20 cellular contexts compared by ENCODE assay signal in genomic region chr7:30320392-30320791, GRCh38. TPM values are rescaled to one million over a fixed set of nuclear protein-coding genes. Genes with fewer than 3 reads are reported as not detected.
DNase-seq lines count a peak whose midpoint lies in the region; ATAC-seq and TF ChIP-seq lines count a peak whose summit lies in the region.
"Had no signal": no experiment of that assay in that cellular context is flagged by ENCODE, and none has a peak within 500 bp of the region (broad histone marks: within the 10 kb centered on the region; RNA-seq: fewer than 3 reads in every experiment).

No MANE protein-coding gene starts in this region.

- peaks cover 66% of the 10 kb centered on the region for H3K4me1 Mint-ChIP-seq in activated T-cell treated with anti-CD3 and anti-CD28 coated beads, Interleukin-2, amount 50 U/mL, for 72 hours (ENCODE audit: low read depth)
- H3K4me1 Mint-ChIP-seq in effector memory CD8-positive, alpha-beta T cell (ENCODE audit: low read depth in 2 of 2): peaks cover 48 to 78% of the 10 kb centered on the region in 2 donors
- peaks cover 83% of the 10 kb centered on the region for H3K4me1 Mint-ChIP-seq in stimulated activated naive CD8-positive, alpha-beta T cell treated with anti-CD3 and anti-CD28 coated beads, Interleukin-15, amount 100 ng/mL, for 72 hours

- H3K36me3 Mint-ChIP-seq in activated T-cell treated with anti-CD3 and anti-CD28 coated beads, Interleukin-2, amount 50 U/mL, for 72 hours (ENCODE audit: insufficient read depth in 2 of 2): peaks cover 4 to 5% of the 10 kb centered on the region in 2 donors
- H3K36me3 Mint-ChIP-seq in effector memory CD8-positive, alpha-beta T cell (ENCODE audit: insufficient read depth): peaks cover 22% of the 10 kb centered on the region

- peaks cover 2% of the 10 kb centered on the region in 2 donors for H3K9me3 Mint-ChIP-seq in activated T-cell treated with anti-CD3 and anti-CD28 coated beads, Interleukin-2, amount 50 U/mL, for 72 hours
- H3K9me3 Mint-ChIP-seq in effector memory CD8-positive, alpha-beta T cell: no peaks in the 10 kb centered on the region
- no peaks in the 10 kb centered on the region for H3K9me3 Mint-ChIP-seq in stimulated activated naive CD8-positive, alpha-beta T cell treated with anti-CD3 and anti-CD28 coated beads, Interleukin-15, amount 100 ng/mL, for 72 hours
- H3K9me3 Mint-ChIP-seq: dendritic cell treated with granulocyte-macrophage colony-stimulating factor and Interleukin-4, amounts not matched to agents 40 ng/mL and 50 ng/mL, for 4 days; HFFc6 had no signal

- no peaks in the 10 kb centered on the region for H3K9me3 ChIP-seq in Karpas-422 (ENCODE audit: low read length)
- H3K9me3 ChIP-seq in left ventricle myocardium inferior (replicated peaks): no peaks in the 10 kb centered on the region
- H3K9me3 ChIP-seq: body of pancreas, Caco-2, right lobe of liver had no signal

- H3K27me3 ChIP-seq in Karpas-422 (ENCODE audit: low read length): no peaks in the 10 kb centered on the region
- no peaks in the 10 kb centered on the region for H3K27me3 ChIP-seq in left ventricle myocardium inferior (ENCODE audit: low read depth)
- H3K27me3 ChIP-seq: body of pancreas, right lobe of liver had no signal

- peak overlapping the region; percentile 67 for H3K4me3 ChIP-seq in Karpas-422 (ENCODE audit: low read length)
- no peak overlapping the region for H3K4me3 ChIP-seq in left ventricle myocardium inferior
- H3K4me3 ChIP-seq: body of pancreas, right lobe of liver had no signal

- no peak overlapping the region for H2AFZ ChIP-seq in Karpas-422 (ENCODE audit: low read length)

- peak overlapping the region; percentile 88 for H3K27ac ChIP-seq in Karpas-422 (ENCODE audit: low read length)
- H3K27ac ChIP-seq in left ventricle myocardium inferior (replicated peaks): no peak overlapping the region
- H3K27ac ChIP-seq: body of pancreas had no signal

- H3K4me3 Mint-ChIP-seq in activated T-cell treated with anti-CD3 and anti-CD28 coated beads, Interleukin-2, amount 50 U/mL, for 72 hours: peak overlapping the region in 1 of 2 donors; percentile 92
- H3K4me3 Mint-ChIP-seq in effector memory CD8-positive, alpha-beta T cell: peak overlapping the region; percentile 75 to 89
- no peak overlapping the region for H3K4me3 Mint-ChIP-seq in stimulated activated naive CD8-positive, alpha-beta T cell treated with anti-CD3 and anti-CD28 coated beads, Interleukin-15, amount 100 ng/mL, for 72 hours
- H3K4me3 Mint-ChIP-seq: dendritic cell treated with granulocyte-macrophage colony-stimulating factor and Interleukin-4, amounts not matched to agents 40 ng/mL and 50 ng/mL, for 4 days had no signal

- no peaks in the 10 kb centered on the region for H3K27me3 Mint-ChIP-seq in activated T-cell treated with anti-CD3 and anti-CD28 coated beads, Interleukin-2, amount 50 U/mL, for 72 hours (ENCODE audit: low read depth)
- no peaks in the 10 kb centered on the region for H3K27me3 Mint-ChIP-seq in effector memory CD8-positive, alpha-beta T cell
- H3K27me3 Mint-ChIP-seq in stimulated activated naive CD8-positive, alpha-beta T cell treated with anti-CD3 and anti-CD28 coated beads, Interleukin-15, amount 100 ng/mL, for 72 hours: no peaks in the 10 kb centered on the region
- H3K27me3 Mint-ChIP-seq: dendritic cell treated with granulocyte-macrophage colony-stimulating factor and Interleukin-4, amounts not matched to agents 40 ng/mL and 50 ng/mL, for 4 days had no signal

- H3K9ac ChIP-seq in Karpas-422 (ENCODE audit: low read length): peak overlapping the region; percentile 72

- no peak for ATAC-seq in activated T-cell treated with anti-CD3 and anti-CD28 coated beads, Interleukin-2, amount 50 U/mL, for 72 hours (replicated peaks in 1 of 2)
- no peak for ATAC-seq in effector memory CD8-positive, alpha-beta T cell (replicated peaks)
- no peak for ATAC-seq in stimulated activated naive CD8-positive, alpha-beta T cell treated with anti-CD3 and anti-CD28 coated beads, Interleukin-15, amount 100 ng/mL, for 72 hours
- ATAC-seq in HG03571 (IDR thresholded peaks at IDR 0.05; ENCODE audit: unreplicated experiment): no peak
- no peak for ATAC-seq in GM19463 (IDR thresholded peaks at IDR 0.05; ENCODE audit: unreplicated experiment)
- ATAC-seq: body of pancreas had no signal

- no peak for DNase-seq in activated T-cell treated with anti-CD3 and anti-CD28 coated beads, Interleukin-2, amount 50 U/mL, for 72 hours
- no peak for DNase-seq in activated T-cell treated with anti-CD3 and anti-CD28 coated beads, Interleukin-2, amount 50 U/mL, for 48 hours
- no peak for DNase-seq in Karpas-422
- no peak for DNase-seq in effector memory CD8-positive, alpha-beta T cell
- no peak for DNase-seq in stimulated activated naive CD8-positive, alpha-beta T cell treated with anti-CD3 and anti-CD28 coated beads, Interleukin-15, amount 100 ng/mL, for 72 hours
- no peak for DNase-seq in left ventricle myocardium inferior
- DNase-seq: ACHN, activated gamma-delta T cell treated with Interleukin-2 at 50 U/mL for 16 hours, body of pancreas, Caco-2, HFFc6, KG1, nucleus accumbens, right lobe of liver, SIG-M5, T1000, trophoblast cell had no signal

- H3K4me2 ChIP-seq in Karpas-422 (ENCODE audit: low read depth, low read length, poor library complexity, severe bottlenecking): peak overlapping the region; percentile 91

- H3K9me2 ChIP-seq in Karpas-422 (replicated peaks; ENCODE audit: insufficient read depth, low read length): no peaks in the 10 kb centered on the region

- intact Hi-C loops in left ventricle myocardium inferior (cut with micrococcal nuclease): no loop called here

- no peaks in the 10 kb centered on the region for H4K20me1 ChIP-seq in Karpas-422 (ENCODE audit: insufficient read depth, low read depth, low read length)

- TF ChIP-seq CTCF in left ventricle myocardium inferior (IDR thresholded peaks at IDR 0.05; ENCODE audit: borderline replicate concordance): no peak

- peaks cover 99% of the 10 kb centered on the region for H3K79me2 ChIP-seq in Karpas-422 (ENCODE audit: low read length)

- peaks cover 12% of the 10 kb centered on the region; the same call in 1 of the 2 replicates for H3K36me3 ChIP-seq in Karpas-422 (ENCODE audit: insufficient read depth, low read length)
- peaks cover 3% of the 10 kb centered on the region for H3K36me3 ChIP-seq in left ventricle myocardium inferior
- H3K36me3 ChIP-seq: right lobe of liver had no signal

- peaks cover 87% of the 10 kb centered on the region for H3K4me1 ChIP-seq in Karpas-422 (ENCODE audit: low read length)
- peaks cover 37% of the 10 kb centered on the region for H3K4me1 ChIP-seq in left ventricle myocardium inferior
- H3K4me1 ChIP-seq: Caco-2 had no signal

- H3K27ac Mint-ChIP-seq in activated T-cell treated with anti-CD3 and anti-CD28 coated beads, Interleukin-2, amount 50 U/mL, for 72 hours: peak overlapping the region; percentile 38
- peak overlapping the region; percentile 96 to 99 for H3K27ac Mint-ChIP-seq in effector memory CD8-positive, alpha-beta T cell
- H3K27ac Mint-ChIP-seq in stimulated activated naive CD8-positive, alpha-beta T cell treated with anti-CD3 and anti-CD28 coated beads, Interleukin-15, amount 100 ng/mL, for 72 hours: peak overlapping the region; percentile 5 to 71
- H3K27ac Mint-ChIP-seq: HFFc6 had no signal

RNA-seq across cellular contexts. Expression of gene ZNRF2, which starts 36.0 kb away (rescaled TPM):
- 10 to 100 TPM; 18.3 to 19.6 TPM for total RNA-seq in activated T-cell treated with anti-CD3 and anti-CD28 coated beads, Interleukin-2, amount 50 U/mL, for 72 hours
- total RNA-seq in Karpas-422 (2014; rRNA removed; shearing (Covaris generic); ENCODE audit: low replicate concordance): 43.0 and 45.3 TPM in 2 replicates
- total RNA-seq in left ventricle myocardium inferior: 10.9 TPM

Comparison
In these comparisons a context has a peak if more than half of its experiments do, and no peak if none do; other contexts are left out.
1. H3K27ac Mint-ChIP-seq: peak in every context shown above with its lines; median percentile 98 in effector memory CD8-positive, alpha-beta T cell; 38 in activated T-cell treated with anti-CD3 and anti-CD28 coated beads, Interleukin-2, amount 50 U/mL, for 72 hours; 38 in stimulated activated naive CD8-positive, alpha-beta T cell treated with anti-CD3 and anti-CD28 coated beads, Interleukin-15, amount 100 ng/mL, for 72 hours.
2. H3K4me3 Mint-ChIP-seq: peak in effector memory CD8-positive, alpha-beta T cell (2 of 2); none in stimulated activated naive CD8-positive, alpha-beta T cell treated with anti-CD3 and anti-CD28 coated beads, Interleukin-15, amount 100 ng/mL, for 72 hours (0 of 2).